ENCODE assay signal across 20 cellular contexts in genomic region chr7:28711096-28711495, GRCh38.
A peak's percentile ranks its signal among the peaks of the same experiment; 100 is the strongest.
DNase-seq lines count a peak whose midpoint lies in the region; ATAC-seq and TF ChIP-seq lines count a peak whose summit lies in the region.
"Had no signal": no experiment of that assay in that cellular context is flagged by ENCODE, and none has a peak within 500 bp of the region (broad histone marks: within the 10 kb centered on the region; RNA-seq: fewer than 3 reads in every experiment).

No MANE protein-coding gene starts in this region.

- no peak for TF ChIP-seq CTCF in right atrium auricular region (IDR thresholded peaks at IDR 0.05)

- DNase-seq in NCI-H2171 treated with DMSO at 0.1 percent for 48 hours (lab: John Stamatoyannopoulos, UW) (peak; percentile 39), NCI-H2171 (lab: John Stamatoyannopoulos, UW) (no peak), cerebellar cortex (ENCODE audit: low spot score) (peak; percentile 32), right atrium auricular region (ENCODE audit: low spot score) (no peak), sciatic nerve (ENCODE audit: low spot score) (no peak), SIG-M5 treated with dmso at 0.1 percent for 504 hours (lab: John Stamatoyannopoulos, UW; ENCODE audit: unreplicated experiment) (no peak)
- DNase-seq: 8988T; BE2C; CD4-positive, alpha-beta T cell; DMS79 treated with DMSO at 0.1 percent for 48 hours; GM23248; KBM-7; MV-4-11; NCI-H1417; NCI-H187 treated with DMSO at 0.1 percent for 48 hours; NCI-H446; PC-3 had no signal

- no peaks in the 10 kb centered on the region for H3K9me3 ChIP-seq in right atrium auricular region
- H3K9me3 ChIP-seq: BE2C had no signal

- ATAC-seq in sciatic nerve, result peak; percentile 18
- no peak for ATAC-seq in GM21447 (IDR thresholded peaks at IDR 0.05; ENCODE audit: unreplicated experiment)
- no peak for ATAC-seq in HG02885 (IDR thresholded peaks at IDR 0.05; ENCODE audit: poor library complexity, unreplicated experiment)
- ATAC-seq: PC-3 had no signal

- H3K4me1 ChIP-seq in right atrium auricular region, result peaks cover 0 to 14% of the 10 kb centered on the region in 2 donors

- peak overlapping the region; percentile 46 to 57 for H3K27ac ChIP-seq in right atrium auricular region
- H3K27ac ChIP-seq: GM23248, RWPE1 had no signal

- no peaks in the 10 kb centered on the region for H3K27me3 ChIP-seq in right atrium auricular region
- H3K27me3 ChIP-seq: BE2C had no signal

- H3K36me3 ChIP-seq in right atrium auricular region, result no peaks in the 10 kb centered on the region
- H3K36me3 ChIP-seq: BE2C had no signal

- intact Hi-C loops in sciatic nerve (cut with DNase I), result no loop called here

- no peak overlapping the region for H3K4me3 ChIP-seq in right atrium auricular region
- H3K4me3 ChIP-seq: GM23248 had no signal

Comparison
In these comparisons a context has a peak if more than half of its experiments do, and no peak if none do; other contexts are left out.
1. DNase-seq: peak in NCI-H2171 treated with DMSO at 0.1 percent for 48 hours (single experiment) and cerebellar cortex (single experiment); none in NCI-H2171 (single experiment), right atrium auricular region (single experiment), sciatic nerve (single experiment) and SIG-M5 treated with dmso at 0.1 percent for 504 hours (single experiment).